In the genomic region with DNA sequence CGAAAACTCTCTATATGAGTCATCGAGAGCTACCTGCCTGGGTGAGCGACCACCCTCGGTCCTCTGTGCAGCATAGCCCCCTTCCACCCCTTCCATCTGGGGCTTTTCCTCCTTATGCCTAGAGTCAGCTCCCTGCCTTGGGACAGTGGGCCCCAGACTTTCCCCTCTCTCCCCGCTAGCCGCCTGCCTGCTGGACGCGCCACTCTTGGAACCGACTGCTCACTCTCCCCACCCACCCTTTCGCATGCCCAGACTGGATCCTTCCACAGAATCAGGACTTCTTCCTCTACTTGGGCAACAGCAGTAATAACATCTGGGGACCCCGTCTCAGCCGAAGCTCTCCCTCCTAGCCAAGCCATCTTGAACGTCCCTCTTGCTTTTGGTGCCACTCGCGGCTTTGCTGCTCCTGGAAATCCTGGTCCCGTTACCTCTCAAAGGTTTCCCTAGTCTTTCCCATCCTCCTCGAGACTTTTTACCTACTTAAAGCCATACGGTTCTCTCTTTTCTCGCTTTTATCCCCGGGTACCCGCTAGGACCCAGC, we compare ENCODE assay signal across 8 cellular contexts. TPM values are rescaled to one million over a fixed set of nuclear protein-coding genes. Genes with fewer than 3 reads are reported as not detected.
DNase-seq lines count a peak whose midpoint lies in the region; ATAC-seq and TF ChIP-seq lines count a peak whose summit lies in the region.

No MANE protein-coding gene starts in this region.

- peaks cover 54% of the 10 kb centered on the region for H3K36me3 Mint-ChIP-seq in activated CD8-positive, alpha-beta T cell treated with anti-CD3 and anti-CD28 coated beads, Interleukin-2, amount 10 ng/mL, durations not matched to agents 7 days and 5 days (ENCODE audit: low read depth)

- H3K36me3 ChIP-seq in BE2C (peaks cover 29% of the 10 kb centered on the region), psoas muscle (ENCODE audit: insufficient read depth in 1 of 2, low read depth in 1 of 2) (peaks cover 0 to 35% of the 10 kb centered on the region in 2 donors)

- H3K4me3 Mint-ChIP-seq in activated CD8-positive, alpha-beta T cell treated with anti-CD3 and anti-CD28 coated beads, Interleukin-2, amount 10 ng/mL, durations not matched to agents 7 days and 5 days, result peak overlapping the region; percentile 88

- TF ChIP-seq CTCF in BE2C (IDR thresholded peaks at IDR 0.05; ENCODE audit: low read depth, low read length) (no peak), psoas muscle (IDR thresholded peaks at IDR 0.05) (no peak)

- POLR2A ChIA-PET in activated CD8-positive, alpha-beta T cell treated with anti-CD3 and anti-CD28 coated beads, Interleukin-2, amount 10 ng/mL, durations not matched to agents 7 days and 5 days (lab: Charles Lee), result interaction anchor here (0.8 to 8.7 kb wide), 18 partner anchors 8 to 299 kb away, joined by 3 to 77 read pairs (median 6); partner anchors contain the start of genes DNAJC14, MYL6, MYL6B and PA2G4

- H3K4me3 ChIP-seq in BE2C (ENCODE audit: low read depth, low read length) (peak overlapping the region; percentile 80), psoas muscle (peak overlapping the region; percentile 86)

- intact Hi-C loops in head of caudate nucleus (cut with DNase I) (loop anchor here (5.0 kb wide), 1 partner anchor 94 kb away; the partner anchor contains the start of genes NABP2 and RNF41), psoas muscle (cut with DNase I) (loop anchor here (5.0 to 10.0 kb wide), 3 partner anchors 129 to 339 kb away; partner anchors contain the start of genes SPRYD4 (in 2 of the 2) and ANKRD52 (in 1 of the 2))

- H3K27me3 ChIP-seq in BE2C (no peaks in the 10 kb centered on the region), psoas muscle (ENCODE audit: insufficient read depth in 3 of 3, low read length in 2 of 3) (no peaks in the 10 kb centered on the region)

- H3K9me3 Mint-ChIP-seq in activated CD8-positive, alpha-beta T cell treated with anti-CD3 and anti-CD28 coated beads, Interleukin-2, amount 10 ng/mL, durations not matched to agents 7 days and 5 days (ENCODE audit: insufficient read depth), result no peaks in the 10 kb centered on the region

- H3K9me3 ChIP-seq in BE2C (no peaks in the 10 kb centered on the region), psoas muscle (no peaks in the 10 kb centered on the region)

- peak overlapping the region; percentile 91 for H3K27ac Mint-ChIP-seq in activated CD8-positive, alpha-beta T cell treated with anti-CD3 and anti-CD28 coated beads, Interleukin-2, amount 10 ng/mL, durations not matched to agents 7 days and 5 days

- CTCF ChIA-PET in activated CD8-positive, alpha-beta T cell treated with anti-CD3 and anti-CD28 coated beads, Interleukin-2, amount 10 ng/mL, durations not matched to agents 7 days and 5 days (lab: Charles Lee), result interaction anchor here (1.2 to 9.3 kb wide), 14 partner anchors 10 to 507 kb away, joined by 4 to 148 read pairs (median 10); partner anchors contain the start of genes ERBB3, MYL6, MYL6B and PA2G4

- H3K4me1 Mint-ChIP-seq in activated CD8-positive, alpha-beta T cell treated with anti-CD3 and anti-CD28 coated beads, Interleukin-2, amount 10 ng/mL, durations not matched to agents 7 days and 5 days (ENCODE audit: low read depth), result peaks cover 76% of the 10 kb centered on the region

- 0 to 1% (median 1%) methylated on average over 21 of the region's 21 CpGs for WGBS in psoas muscle, 3 donors

- DNase-seq in BE2C, result no peak
- peak; percentile 22 for DNase-seq in HCEC 1CT
- no peak for DNase-seq in activated CD8-positive, alpha-beta T cell treated with anti-CD3 and anti-CD28 coated beads, Interleukin-2, amount 10 ng/mL, durations not matched to agents 7 days and 5 days
- peak in 22 of 42 donors; percentile 8 to 61 (median 26) for DNase-seq in head of caudate nucleus
- peak; percentile 35 to 69 for DNase-seq in psoas muscle
- DNase-seq in cerebellar nuclear complex (lab: John Stamatoyannopoulos, UW), result no peak

- H3K4me1 ChIP-seq in BE2C (peaks cover 11% of the 10 kb centered on the region), psoas muscle (peaks cover 23% of the 10 kb centered on the region)

- H3K27me3 Mint-ChIP-seq in activated CD8-positive, alpha-beta T cell treated with anti-CD3 and anti-CD28 coated beads, Interleukin-2, amount 10 ng/mL, durations not matched to agents 7 days and 5 days (ENCODE audit: low read depth), result no peaks in the 10 kb centered on the region

- no peak for ATAC-seq in activated CD8-positive, alpha-beta T cell treated with anti-CD3 and anti-CD28 coated beads, Interleukin-2, amount 10 ng/mL, durations not matched to agents 7 days and 5 days
- ATAC-seq in psoas muscle (peak in 2 of 4 donors; percentile 11 to 26), HG03342 (IDR thresholded peaks at IDR 0.05; ENCODE audit: unreplicated experiment) (no peak), HG03097 (IDR thresholded peaks at IDR 0.05; ENCODE audit: low FRiP score, unreplicated experiment) (no peak)

- H3K27ac ChIP-seq in psoas muscle, result peak overlapping the region; percentile 95

RNA-seq across cellular contexts. Expression of gene ESYT1, which starts 0.7 kb away (rescaled TPM):
- polyA plus RNA-seq in BE2C (2012; ENCODE audit: insufficient read depth, insufficient read length, low read depth), result 22.8 TPM
- 100 to 1,000 TPM; 317 to 333 TPM for total RNA-seq in activated CD8-positive, alpha-beta T cell treated with anti-CD3 and anti-CD28 coated beads, Interleukin-2, amount 10 ng/mL, durations not matched to agents 7 days and 5 days
- 10 to 100 TPM; 36.7 to 57.4 (median 44.4) TPM for total RNA-seq in psoas muscle
- polyA plus RNA-seq in psoas muscle, result 10 to 100 TPM; 20.2 to 40.6 (median 21.0) TPM

RNA-seq across cellular contexts. Expression of gene ZC3H10, which starts 10.7 kb away (rescaled TPM):
- 18.3 TPM for polyA plus RNA-seq in BE2C (2012; ENCODE audit: insufficient read depth, insufficient read length, low read depth)
- 10 to 100 TPM in 1 of 2 experiments, 1 to 10 TPM in 1; 9.1 to 10.6 TPM for total RNA-seq in activated CD8-positive, alpha-beta T cell treated with anti-CD3 and anti-CD28 coated beads, Interleukin-2, amount 10 ng/mL, durations not matched to agents 7 days and 5 days
- total RNA-seq in psoas muscle, result 10 to 100 TPM in 1 of 4 donors, 1 to 10 TPM in 3; 5.0 to 10.3 (median 6.6) TPM
- 1 to 10 TPM; 3.5 to 7.8 (median 4.5) TPM for polyA plus RNA-seq in psoas muscle

RNA-seq across cellular contexts. Expression of gene RPL41, which starts 12.3 kb away (rescaled TPM):
- polyA plus RNA-seq in BE2C (2012; ENCODE audit: insufficient read depth, insufficient read length, low read depth), result 16,588 TPM
- total RNA-seq in activated CD8-positive, alpha-beta T cell treated with anti-CD3 and anti-CD28 coated beads, Interleukin-2, amount 10 ng/mL, durations not matched to agents 7 days and 5 days, result 1,000 to 10,000 TPM; 3,845 to 4,046 TPM
- total RNA-seq in psoas muscle, result 1,000 to 10,000 TPM; 2,052 to 2,475 (median 2,223) TPM
- 1,000 to 10,000 TPM; 3,632 to 4,096 (median 3,726) TPM for polyA plus RNA-seq in psoas muscle

RNA-seq across cellular contexts. Expression of gene MYL6B, which starts 23.6 kb away (rescaled TPM):
- 334 TPM for polyA plus RNA-seq in BE2C (2012; ENCODE audit: insufficient read depth, insufficient read length, low read depth)
- total RNA-seq in activated CD8-positive, alpha-beta T cell treated with anti-CD3 and anti-CD28 coated beads, Interleukin-2, amount 10 ng/mL, durations not matched to agents 7 days and 5 days, result 10 to 100 TPM; 60.0 to 60.7 TPM
- total RNA-seq in psoas muscle, result 1,000 to 10,000 TPM in 1 of 4 donors, 100 to 1,000 TPM in 3; 113 to 2,222 (median 606) TPM
- 100 to 1,000 TPM; 151 to 786 (median 413) TPM for polyA plus RNA-seq in psoas muscle

RNA-seq across cellular contexts. Expression of gene PA2G4, which starts 24.4 kb away (rescaled TPM):
- 273 TPM for polyA plus RNA-seq in BE2C (2012; ENCODE audit: insufficient read depth, insufficient read length, low read depth)
- 100 to 1,000 TPM; 316 to 323 TPM for total RNA-seq in activated CD8-positive, alpha-beta T cell treated with anti-CD3 and anti-CD28 coated beads, Interleukin-2, amount 10 ng/mL, durations not matched to agents 7 days and 5 days
- 100 to 1,000 TPM in 3 of 4 donors, 10 to 100 TPM in 1; 75.3 to 138 (median 112) TPM for total RNA-seq in psoas muscle
- 100 to 1,000 TPM; 115 to 258 (median 157) TPM for polyA plus RNA-seq in psoas muscle

Comparison
In these comparisons a context has a peak if more than half of its experiments do, and no peak if none do; other contexts are left out.
1. DNase-seq: peak in HCEC 1CT (single experiment), head of caudate nucleus (22 of 42) and psoas muscle (2 of 2); none in BE2C (single experiment), activated CD8-positive, alpha-beta T cell treated with anti-CD3 and anti-CD28 coated beads, Interleukin-2, amount 10 ng/mL, durations not matched to agents 7 days and 5 days (single experiment) and cerebellar nuclear complex (0 of 2).
2. RNA of gene ESYT1, which starts 0.7 kb away (total RNA-seq): 317 to 333 TPM in activated CD8-positive, alpha-beta T cell treated with anti-CD3 and anti-CD28 coated beads, Interleukin-2, amount 10 ng/mL, durations not matched to agents 7 days and 5 days; 36.7 to 57.4 TPM in psoas muscle; every median in the first group is over 4 times any median in the second.